Comparison of ENCODE assay signal across 21 cellular contexts in the genomic region with DNA sequence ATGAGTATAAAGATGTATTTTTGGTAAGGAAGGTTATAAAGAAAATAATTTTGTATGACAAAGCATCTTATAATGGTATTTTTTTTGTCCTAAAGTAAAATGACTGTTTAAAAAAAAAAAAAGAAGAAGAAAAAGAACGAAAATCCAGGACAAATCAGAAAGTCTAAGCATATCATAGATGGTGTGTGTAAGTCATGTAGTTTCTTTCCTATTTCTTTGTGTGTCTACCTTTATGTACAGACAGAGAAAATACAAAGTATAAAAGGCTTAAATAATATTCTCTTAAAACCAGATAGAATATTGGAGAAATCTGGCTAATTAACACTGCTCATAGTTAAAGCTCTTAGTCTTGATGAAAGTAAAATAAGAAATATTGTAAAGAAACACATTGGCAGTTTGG. TPM values are rescaled to one million over a fixed set of nuclear protein-coding genes. Genes with fewer than 3 reads are reported as not detected.
DNase-seq lines count a peak whose midpoint lies in the region; ATAC-seq, FAIRE-seq and TF ChIP-seq lines count a peak whose summit lies in the region.
"Had no signal": no experiment of that assay in that cellular context is flagged by ENCODE, and none has a peak within 500 bp of the region (broad histone marks: within the 10 kb centered on the region; RNA-seq: fewer than 3 reads in every experiment).

No MANE protein-coding gene starts in this region.

- no peak for ATAC-seq in CD8-positive, alpha-beta T cell
- ATAC-seq in HG02938 (IDR thresholded peaks at IDR 0.05; ENCODE audit: unreplicated experiment) (no peak), GM18907 (IDR thresholded peaks at IDR 0.05; ENCODE audit: unreplicated experiment) (no peak)

- no peak for DNase-seq in CD8-positive, alpha-beta T cell
- peak; percentile 19 for DNase-seq in LHCN-M2 (ENCODE audit: low read depth)
- no peak for DNase-seq in islet precursor cell
- DNase-seq: ACHN; BE2C; C1 segment of cervical spinal cord; Caco-2; CD4-positive, CD25-positive, alpha-beta regulatory T cell; GDM1; GM23248; KBM-7 had no signal

- H3K9me3 ChIP-seq in CD8-positive, alpha-beta T cell (ENCODE audit: low read length), result no peaks in the 10 kb centered on the region
- H3K9me3 ChIP-seq: BE2C had no signal

- peak; percentile 12 for FAIRE-seq in endometrium (lab: Jason Lieb, UNC)
- FAIRE-seq: D721Med, GM12892, GM18507, HTR-8/SVneo had no signal

- no peak for TF ChIP-seq CTCF in CD8-positive, alpha-beta T cell (IDR thresholded peaks at IDR 0.05)

- H3K9me3 Mint-ChIP-seq in CD8-positive, alpha-beta T cell, result peaks cover 6% of the 10 kb centered on the region

- peak overlapping the region; percentile 13 for H3K27ac Mint-ChIP-seq in CD8-positive, alpha-beta T cell

- no peak overlapping the region for H3K27ac ChIP-seq in CD8-positive, alpha-beta T cell (ENCODE audit: low read depth, low read length)
- H3K27ac ChIP-seq: GM23248, HL-60 had no signal

- POLR2A ChIA-PET in CD8-positive, alpha-beta T cell (lab: Charles Lee), result no interaction called here

- no peaks in the 10 kb centered on the region for H3K27me3 ChIP-seq in CD8-positive, alpha-beta T cell (ENCODE audit: insufficient read depth, low read length)
- H3K27me3 ChIP-seq: BE2C had no signal

- peaks cover 58% of the 10 kb centered on the region for H3K36me3 Mint-ChIP-seq in CD8-positive, alpha-beta T cell

- CTCF ChIA-PET in CD8-positive, alpha-beta T cell (lab: Charles Lee), result no interaction called here

- H3K27me3 Mint-ChIP-seq in CD8-positive, alpha-beta T cell (ENCODE audit: low read depth), result no peaks in the 10 kb centered on the region
- H3K27me3 Mint-ChIP-seq: CD4-positive, CD25-positive, alpha-beta regulatory T cell; IgD-negative memory B cell had no signal

- H3K4me3 Mint-ChIP-seq in CD8-positive, alpha-beta T cell, result no peak overlapping the region
- H3K4me3 Mint-ChIP-seq: IgD-negative memory B cell had no signal

- intact Hi-C loops in CD8-positive, alpha-beta T cell (cut with DNase I, micrococcal nuclease), result no loop called here

- no peaks in the 10 kb centered on the region for H3K36me3 ChIP-seq in CD8-positive, alpha-beta T cell (ENCODE audit: insufficient read depth, low read length)
- H3K36me3 ChIP-seq: BE2C, HAP-1 had no signal

- peaks cover 3% of the 10 kb centered on the region for H3K4me1 ChIP-seq in CD8-positive, alpha-beta T cell (ENCODE audit: insufficient read depth, low read length)
- H3K4me1 ChIP-seq: BE2C, Caco-2, HAP-1 had no signal

- H3K4me3 ChIP-seq in CD8-positive, alpha-beta T cell (ENCODE audit: low read depth, low read length), result no peak overlapping the region
- H3K4me3 ChIP-seq: GM23248, HAP-1 had no signal

- H3K4me1 Mint-ChIP-seq in CD8-positive, alpha-beta T cell (ENCODE audit: low read depth), result peaks cover 60% of the 10 kb centered on the region

RNA-seq across cellular contexts. Expression of gene RIGI, which starts 7.7 kb away (rescaled TPM):
- total RNA-seq in CD8-positive, alpha-beta T cell, result 1 to 10 TPM; 3.4 to 3.9 TPM
- total RNA-seq in LHCN-M2 (2014; rRNA removed), result 10.3 and 18.4 TPM in 2 replicates
- 5.2 TPM for polyA plus RNA-seq in LHCN-M2 (2012)

RNA-seq across cellular contexts. Expression of gene SMIM27, which starts 33.9 kb away (rescaled TPM):
- 10 to 100 TPM; 16.1 to 20.2 TPM for total RNA-seq in CD8-positive, alpha-beta T cell
- total RNA-seq in LHCN-M2 (2014; rRNA removed), result 4.4 and 5.1 TPM in 2 replicates
- polyA plus RNA-seq in LHCN-M2 (2012), result 23.0 TPM

RNA-seq across cellular contexts. Expression of gene TOPORS, which starts 34.1 kb away (rescaled TPM):
- total RNA-seq in CD8-positive, alpha-beta T cell, result 10 to 100 TPM; 40.6 to 41.0 TPM
- total RNA-seq in LHCN-M2 (2014; rRNA removed), result 30.3 and 30.7 TPM in 2 replicates
- 6.5 TPM for polyA plus RNA-seq in LHCN-M2 (2012)

RNA-seq across cellular contexts. Expression of gene NDUFB6, which starts 54.7 kb away (rescaled TPM):
- 10 to 100 TPM; 12.1 to 15.2 TPM for total RNA-seq in CD8-positive, alpha-beta T cell
- 59.9 and 76.2 TPM in 2 replicates for total RNA-seq in LHCN-M2 (2014; rRNA removed)
- 103 TPM for polyA plus RNA-seq in LHCN-M2 (2012)
